Comparison of ENCODE assay signal across 37 cellular contexts in genomic region chr5:177423671-177424070, GRCh38. TPM values are rescaled to one million over a fixed set of nuclear protein-coding genes. Genes with fewer than 3 reads are reported as not detected.
"Had no signal": no experiment of that assay in that cellular context is flagged by ENCODE, and none has a peak within 500 bp of the region (broad histone marks: within the 10 kb centered on the region; RNA-seq: fewer than 3 reads in every experiment).

No MANE protein-coding gene starts in this region.

- H3K9me3 Mint-ChIP-seq: immature natural killer cell; naive thymus-derived CD8-positive, alpha-beta T cell; nephron; neural crest cell; stimulated activated memory B cell treated with anti-CD40 and anti-IgM and Interleukin-4, amounts not matched to agents 10 μg/mL and 1 μg/mL and 100 μg/mL, for 72 hours; stimulated activated naive CD8-positive, alpha-beta T cell treated with anti-CD3 and anti-CD28 coated beads, Interleukin-15, amount 100 ng/mL, for 72 hours; type B pancreatic cell had no signal

- H3K4me3 Mint-ChIP-seq: naive thymus-derived CD8-positive, alpha-beta T cell; stimulated activated memory B cell treated with anti-CD40 and anti-IgM and Interleukin-4, amounts not matched to agents 10 μg/mL and 1 μg/mL and 100 μg/mL, for 72 hours; stimulated activated naive CD8-positive, alpha-beta T cell treated with anti-CD3 and anti-CD28 coated beads, Interleukin-15, amount 100 ng/mL, for 72 hours had no signal

- H3K27me3 ChIP-seq: left lung, neutrophil, ovary, right atrium auricular region, right lobe of liver, tibial nerve, uterus had no signal

- FAIRE-seq: islet of Langerhans, kidney had no signal

- H3K36me3 ChIP-seq: left lung, lower lobe of right lung, ovary, right atrium auricular region, right lobe of liver, tibial nerve, uterus had no signal

- H3K4me3 ChIP-seq: left lung, lower lobe of right lung, ovary, right atrium auricular region, right lobe of liver, smooth muscle cell, tibial nerve, uterus had no signal

- DNase-seq: hypothalamus; immature natural killer cell; kidney; left colon; left lung; lower lobe of right lung; mammary epithelial cell; mesenchymal stem cell; naive thymus-derived CD8-positive, alpha-beta T cell; ovary; right lobe of liver; stimulated activated CD4-positive, alpha-beta T cell treated with anti-CD3 and anti-CD28 coated beads, Interleukin-1b, Interleukin-23, amount 100 ng/mL, for 48 hours; stimulated activated CD4-positive, alpha-beta T cell treated with anti-CD3 and anti-CD28 coated beads, Interleukin-2, amount 100 ng/mL, for 48 hours; stimulated activated CD4-positive, alpha-beta T cell treated with anti-CD3 and anti-CD28 coated beads, Interleukin-4, amount 100 ng/mL, for 4 hours; stimulated activated CD8-positive, alpha-beta memory T cell treated with anti-CD3 and anti-CD28 coated beads, Interleukin-4, amount 100 ng/mL, for 48 hours; stimulated activated naive CD4-positive, alpha-beta T cell treated with Interleukin-2 at 50 U/mL for 16 hours; stimulated activated naive CD8-positive, alpha-beta T cell treated with anti-CD3 and anti-CD28 coated beads, Interleukin-15, amount 100 ng/mL, for 72 hours; uterus had no signal

- H3K27ac Mint-ChIP-seq: stimulated activated naive CD8-positive, alpha-beta T cell treated with anti-CD3 and anti-CD28 coated beads, Interleukin-15, amount 100 ng/mL, for 72 hours had no signal

- H3K27ac ChIP-seq: left lung, lower lobe of right lung, ovary, right atrium auricular region, right lobe of liver, tibial nerve, uterus had no signal

- ATAC-seq: left colon; left lung; lower lobe of right lung; naive thymus-derived CD8-positive, alpha-beta T cell; right lobe of liver; stimulated activated memory B cell treated with anti-CD40 and anti-IgM and Interleukin-4, amounts not matched to agents 10 μg/mL and 1 μg/mL and 100 μg/mL, for 72 hours; stimulated activated naive CD8-positive, alpha-beta T cell treated with anti-CD3 and anti-CD28 coated beads, Interleukin-15, amount 100 ng/mL, for 72 hours had no signal

- H3K27me3 Mint-ChIP-seq: naive thymus-derived CD8-positive, alpha-beta T cell; stimulated activated memory B cell treated with anti-CD40 and anti-IgM and Interleukin-4, amounts not matched to agents 10 μg/mL and 1 μg/mL and 100 μg/mL, for 72 hours; stimulated activated naive CD8-positive, alpha-beta T cell treated with anti-CD3 and anti-CD28 coated beads, Interleukin-15, amount 100 ng/mL, for 72 hours; type B pancreatic cell had no signal

- H3K36me3 Mint-ChIP-seq: immature natural killer cell; stimulated activated memory B cell treated with anti-CD40 and anti-IgM and Interleukin-4, amounts not matched to agents 10 μg/mL and 1 μg/mL and 100 μg/mL, for 72 hours; type B pancreatic cell had no signal

- H3K9me3 ChIP-seq: left lung, lower lobe of right lung, neutrophil, ovary, right atrium auricular region, right lobe of liver, tibial nerve, uterus had no signal

- H3K4me2 ChIP-seq: smooth muscle cell had no signal

RNA-seq across cellular contexts. Expression of gene F12, which starts 14.3 kb away (rescaled TPM):
- total RNA-seq: naive thymus-derived CD8-positive, alpha-beta T cell; skeletal muscle tissue had no signal
- polyA plus RNA-seq: ovary had no signal

RNA-seq across cellular contexts. Expression of gene PFN3, which starts 23.2 kb away (rescaled TPM):
- total RNA-seq: kidney; left colon; left lung; liver; lower lobe of right lung; mammary epithelial cell; mucosa of gallbladder; naive thymus-derived CD8-positive, alpha-beta T cell; neural crest cell; omental fat pad; ovary; progenitor cell of endocrine pancreas; pulmonary artery endothelial cell; renal cortical epithelial cell; right atrium auricular region; right lobe of liver; skeletal muscle tissue; smooth muscle cell; tibial nerve; ureter; uterus had no signal
- polyA plus RNA-seq: immature natural killer cell; liver; mammary epithelial cell; naive thymus-derived CD8-positive, alpha-beta T cell; ovary; smooth muscle cell; thymus had no signal

RNA-seq across cellular contexts. Expression of gene SLC34A1, which starts 39.4 kb away (rescaled TPM):
- total RNA-seq: left colon, left lung, lower lobe of right lung, omental fat pad, ovary, progenitor cell of endocrine pancreas, pulmonary artery endothelial cell, right atrium auricular region, skeletal muscle tissue, smooth muscle cell, temporal lobe, tibial nerve, ureter, uterus had no signal
- polyA plus RNA-seq: naive thymus-derived CD8-positive, alpha-beta T cell; ovary; smooth muscle cell had no signal
